In the genomic region with DNA sequence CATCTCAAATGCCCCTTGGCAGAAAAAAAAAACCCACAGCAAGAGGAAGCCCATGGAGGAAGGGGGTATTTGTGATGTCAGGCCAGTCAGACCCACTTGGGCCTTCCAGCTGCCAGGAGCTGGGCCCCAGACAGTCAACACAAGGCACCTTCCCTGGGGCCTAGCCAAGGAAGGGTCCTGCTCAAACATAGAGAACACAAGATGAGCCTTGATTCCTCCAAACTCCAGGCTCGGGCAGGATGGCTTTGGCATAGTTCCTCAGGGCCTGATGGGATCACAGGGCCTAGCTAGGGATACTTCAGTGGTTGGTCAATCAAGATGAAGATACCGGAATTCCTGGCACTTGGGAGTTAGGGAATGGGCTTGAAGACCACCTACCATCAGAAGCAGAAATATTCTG, we compare ENCODE assay signal across 20 cellular contexts. TPM values are rescaled to one million over a fixed set of nuclear protein-coding genes. Genes with fewer than 3 reads are reported as not detected.
DNase-seq lines count a peak whose midpoint lies in the region; ATAC-seq and TF ChIP-seq lines count a peak whose summit lies in the region.
"Had no signal": no experiment of that assay in that cellular context is flagged by ENCODE, and none has a peak within 500 bp of the region (broad histone marks: within the 10 kb centered on the region; RNA-seq: fewer than 3 reads in every experiment).

No MANE protein-coding gene starts in this region.

- TF ChIP-seq EP300 in gastroesophageal sphincter (IDR thresholded peaks at IDR 0.05), result no peak

- no peak overlapping the region for H2AFZ ChIP-seq in SU-DHL-6 (ENCODE audit: low read depth, low read length, severe bottlenecking)
- H2AFZ ChIP-seq: GM23338 had no signal

- ATAC-seq in activated naive CD4-positive, alpha-beta T cell treated with anti-CD3 and anti-CD28 coated beads, Interleukin-2, amount 50 U/mL, for 72 hours, result no peak
- no peak for ATAC-seq in stimulated activated naive B cell treated with anti-CD40 and anti-IgM and Interleukin-4, amounts not matched to agents 10 μg/mL and 1 μg/mL and 100 μg/mL, for 72 hours (replicated peaks)
- no peak for ATAC-seq in gastroesophageal sphincter
- ATAC-seq: GM23338 had no signal

- H3K4me1 Mint-ChIP-seq in stimulated activated naive B cell treated with anti-CD40 and anti-IgM and Interleukin-4, amounts not matched to agents 10 μg/mL and 1 μg/mL and 100 μg/mL, for 72 hours, result peaks cover 20 to 33% of the 10 kb centered on the region in 2 donors
- H3K4me1 Mint-ChIP-seq: CD4-positive, alpha-beta memory T cell had no signal

- H3F3A ChIP-seq in SU-DHL-6 (ENCODE audit: insufficient read depth), result peaks cover 10% of the 10 kb centered on the region; the same call in 1 of the 2 replicates

- H3K9me2 ChIP-seq in SU-DHL-6 (replicated peaks; ENCODE audit: insufficient read depth, low read length), result no peaks in the 10 kb centered on the region

- WGBS in gastroesophageal sphincter (ENCODE audit: low coverage in 1 of 2), 2 donors, result 40% methylated on average over 1 of the region's 2 CpGs; no CpG with 5 or more reads in 1 of the 2 donors

- H3K27ac ChIP-seq in SU-DHL-6 (ENCODE audit: low read depth, low read length) (peak overlapping the region; percentile 69; the same call in 1 of the 2 replicates), gastroesophageal sphincter (no peak overlapping the region)
- H3K27ac ChIP-seq: Peyer's patch had no signal

- H3K4me3 Mint-ChIP-seq in stimulated activated naive B cell treated with anti-CD40 and anti-IgM and Interleukin-4, amounts not matched to agents 10 μg/mL and 1 μg/mL and 100 μg/mL, for 72 hours, result no peak overlapping the region
- H3K4me3 Mint-ChIP-seq: CD4-positive, alpha-beta memory T cell; GM23338 had no signal

- no peaks in the 10 kb centered on the region for H3K27me3 Mint-ChIP-seq in stimulated activated naive B cell treated with anti-CD40 and anti-IgM and Interleukin-4, amounts not matched to agents 10 μg/mL and 1 μg/mL and 100 μg/mL, for 72 hours
- H3K27me3 Mint-ChIP-seq: CD4-positive, alpha-beta memory T cell had no signal

- H3K27ac Mint-ChIP-seq in activated naive CD4-positive, alpha-beta T cell treated with anti-CD3 and anti-CD28 coated beads, Interleukin-2, amount 50 U/mL, for 72 hours, result peak overlapping the region; percentile 40 to 71
- H3K27ac Mint-ChIP-seq in stimulated activated naive B cell treated with anti-CD40 and anti-IgM and Interleukin-4, amounts not matched to agents 10 μg/mL and 1 μg/mL and 100 μg/mL, for 72 hours, result peak overlapping the region; percentile 81

- TF ChIP-seq POLR2A in gastroesophageal sphincter (IDR thresholded peaks at IDR 0.05), result no peak

- H3K9me3 ChIP-seq in SU-DHL-6 (ENCODE audit: insufficient read depth, low read length) (no peaks in the 10 kb centered on the region), gastroesophageal sphincter (no peaks in the 10 kb centered on the region)
- H3K9me3 ChIP-seq: Peyer's patch had no signal

- H3K9ac ChIP-seq in SU-DHL-6 (ENCODE audit: low read length), result no peak overlapping the region

- TF ChIP-seq CTCF in SU-DHL-6 (IDR thresholded peaks at IDR 0.05; ENCODE audit: insufficient read depth, low read length, poor library complexity, severe bottlenecking) (no peak), gastroesophageal sphincter (IDR thresholded peaks at IDR 0.05) (no peak)

- no peaks in the 10 kb centered on the region for H3K4me1 ChIP-seq in gastroesophageal sphincter
- H3K4me1 ChIP-seq: Peyer's patch had no signal

- H3K36me3 Mint-ChIP-seq in activated naive CD4-positive, alpha-beta T cell treated with anti-CD3 and anti-CD28 coated beads, Interleukin-2, amount 50 U/mL, for 72 hours, result no peaks in the 10 kb centered on the region
- peaks cover 39 to 64% of the 10 kb centered on the region in 2 donors for H3K36me3 Mint-ChIP-seq in stimulated activated naive B cell treated with anti-CD40 and anti-IgM and Interleukin-4, amounts not matched to agents 10 μg/mL and 1 μg/mL and 100 μg/mL, for 72 hours

- H3K4me2 ChIP-seq in SU-DHL-6 (ENCODE audit: low read depth, low read length, poor library complexity, severe bottlenecking), result no peak overlapping the region
- H3K4me2 ChIP-seq: GM23338 had no signal

- H3K36me3 ChIP-seq in SU-DHL-6 (ENCODE audit: low read length) (0 out of 2 replicates have a peak, but pooled peaks cover 2% of the 10 kb centered on the region), gastroesophageal sphincter (peaks cover 0 to 91% of the 10 kb centered on the region in 2 donors)

- H3K4me3 ChIP-seq in SU-DHL-6 (ENCODE audit: insufficient read depth, low read length, poor library complexity, severe bottlenecking), result no peak overlapping the region
- no peak overlapping the region for H3K4me3 ChIP-seq in gastroesophageal sphincter
- H3K4me3 ChIP-seq: GM23338, Peyer's patch had no signal

- H4K20me1 ChIP-seq in SU-DHL-6 (ENCODE audit: low read depth, low read length), result no peaks in the 10 kb centered on the region

- no peaks in the 10 kb centered on the region for H3K9me3 Mint-ChIP-seq in activated naive CD4-positive, alpha-beta T cell treated with anti-CD3 and anti-CD28 coated beads, Interleukin-2, amount 50 U/mL, for 72 hours
- H3K9me3 Mint-ChIP-seq in stimulated activated naive B cell treated with anti-CD40 and anti-IgM and Interleukin-4, amounts not matched to agents 10 μg/mL and 1 μg/mL and 100 μg/mL, for 72 hours, result no peaks in the 10 kb centered on the region
- H3K9me3 Mint-ChIP-seq: CD4-positive, alpha-beta memory T cell; GM23338 had no signal

- no peaks in the 10 kb centered on the region for H3K27me3 ChIP-seq in SU-DHL-6 (ENCODE audit: low read length)
- no peaks in the 10 kb centered on the region for H3K27me3 ChIP-seq in gastroesophageal sphincter
- H3K27me3 ChIP-seq: Peyer's patch had no signal

- H3K79me2 ChIP-seq in SU-DHL-6 (ENCODE audit: insufficient read depth, low read length), result no peaks in the 10 kb centered on the region

- no peak for DNase-seq in activated naive CD4-positive, alpha-beta T cell treated with anti-CD3 and anti-CD28 coated beads, Interleukin-2, amount 50 U/mL, for 72 hours (ENCODE audit: low spot score in 2 of 2)
- DNase-seq in activated naive CD4-positive, alpha-beta T cell treated with Interleukin-2 at 50 U/mL for 16 hours, result no peak
- DNase-seq in mesenteric fat pad (ENCODE audit: low spot score) (peak; percentile 71), superior temporal gyrus (ENCODE audit: extremely low spot score) (no peak), NCI-H2081 (lab: John Stamatoyannopoulos, UW) (no peak)
- DNase-seq in stimulated activated naive B cell treated with anti-CD40 and anti-IgM and Interleukin-4, amounts not matched to agents 10 μg/mL and 1 μg/mL and 100 μg/mL, for 72 hours, result no peak
- DNase-seq: CD4-positive, alpha-beta memory T cell; DMS153; HCEC 1CT; KG1; NCI-H1105 treated with DMSO at 0.1 percent for 48 hours; NCI-H2029 treated with DMSO at 0.1 percent for 48 hours; NCI-H2171; NCI-H345; NCI-H524; NCI-H774; Peyer's patch had no signal

RNA-seq across cellular contexts. Expression of a gene that starts 30.8 kb away (rescaled TPM):
- 10 to 100 TPM in 1 of 2 donors, 1 to 10 TPM in 1; 3.1 to 23.9 TPM for total RNA-seq in activated naive CD4-positive, alpha-beta T cell treated with anti-CD3 and anti-CD28 coated beads, Interleukin-2, amount 50 U/mL, for 72 hours
- total RNA-seq in mesenteric fat pad, result 5.2 TPM
- 10 to 100 TPM; 13.4 to 30.1 (median 24.5) TPM for total RNA-seq in gastroesophageal sphincter

RNA-seq across cellular contexts. Expression of a gene that starts 30.8 kb away (rescaled TPM):
- 10 to 100 TPM; 31.4 to 43.0 TPM for total RNA-seq in activated naive CD4-positive, alpha-beta T cell treated with anti-CD3 and anti-CD28 coated beads, Interleukin-2, amount 50 U/mL, for 72 hours
- 15.5 TPM for total RNA-seq in mesenteric fat pad
- 10 to 100 TPM; 21.6 to 28.8 (median 24.4) TPM for total RNA-seq in gastroesophageal sphincter
